ENCODE assay signal across 8 cellular contexts in genomic region chr18:59139615-59140286, GRCh38. TPM values are rescaled to one million over a fixed set of nuclear protein-coding genes. Genes with fewer than 3 reads are reported as not detected.
A peak's percentile ranks its signal among the peaks of the same experiment; 100 is the strongest.
DNase-seq lines count a peak whose midpoint lies in the region; ATAC-seq and TF ChIP-seq lines count a peak whose summit lies in the region.

Gene SEC11C, plus strand, starts transcription at chr18:59139884. Its CDS starts 65 bp downstream, at chr18:59139949.

- peak; percentile 80 for ATAC-seq in GM21717 (IDR thresholded peaks at IDR 0.05; ENCODE audit: unreplicated experiment)
- ATAC-seq in activated T-cell treated with anti-CD3 and anti-CD28 coated beads, Interleukin-2, amount 50 U/mL, for 4 hours: peak; percentile 91
- peak; percentile 97 for ATAC-seq in esophagus mucosa

- in situ Hi-C loops in KBM-7 (cut with MboI; ENCODE audit: low pct_unique_long_range_greater_than_20kb, low sequenced_read_pairs): no loop called here

- peaks cover 38% of the 10 kb centered on the region for H3K4me1 Mint-ChIP-seq in activated T-cell treated with anti-CD3 and anti-CD28 coated beads, Interleukin-2, amount 50 U/mL, for 4 hours (ENCODE audit: low read depth)

- H3K9me3 ChIP-seq in muscle layer of colon (ENCODE audit: low read length): no peaks in the 10 kb centered on the region

- no peaks in the 10 kb centered on the region for H3K36me3 ChIP-seq in muscle layer of colon (ENCODE audit: insufficient read depth, low read length)

- DNase-seq in DMS153 (lab: John Stamatoyannopoulos, UW) (peak; percentile 97), KBM-7 (peak; percentile 96)
- DNase-seq in activated T-cell treated with anti-CD3 and anti-CD28 coated beads, Interleukin-2, amount 50 U/mL, for 4 hours: peak; percentile 92
- peak; percentile 92 for DNase-seq in stimulated activated CD8-positive, alpha-beta memory T cell treated with anti-CD3 and anti-CD28 coated beads, Interleukin-7, amount 100 ng/mL, for 24 hours (ENCODE audit: low read depth)

- H3K4me1 ChIP-seq in muscle layer of colon (ENCODE audit: insufficient read depth, low read length): peaks cover 11% of the 10 kb centered on the region

- H3K27ac ChIP-seq in muscle layer of colon (ENCODE audit: low read depth, low read length): peak within 1 kb of the TSS; percentile 4

- peak within 1 kb of the TSS; percentile 95 for H3K4me3 Mint-ChIP-seq in activated T-cell treated with anti-CD3 and anti-CD28 coated beads, Interleukin-2, amount 50 U/mL, for 4 hours

- H3K4me3 ChIP-seq in muscle layer of colon (ENCODE audit: low read depth in 1 of 2, low read length in 2 of 2): peak within 1 kb of the TSS; percentile 61 to 74

- peak within 1 kb of the TSS; percentile 36 for H3K9ac ChIP-seq in muscle layer of colon (ENCODE audit: low read length)

- peaks cover 0 to 4% of the 10 kb centered on the region in 2 donors for H3K27me3 ChIP-seq in muscle layer of colon (ENCODE audit: control insufficient read depth in 1 of 2, insufficient read depth in 2 of 2, low read length in 2 of 2)

- H3K36me3 Mint-ChIP-seq in activated T-cell treated with anti-CD3 and anti-CD28 coated beads, Interleukin-2, amount 50 U/mL, for 4 hours (ENCODE audit: insufficient read depth): peaks cover 2% of the 10 kb centered on the region

- H3K27me3 Mint-ChIP-seq in activated T-cell treated with anti-CD3 and anti-CD28 coated beads, Interleukin-2, amount 50 U/mL, for 4 hours (ENCODE audit: low read depth): peaks cover 7% of the 10 kb centered on the region

- no peaks in the 10 kb centered on the region for H3K9me3 Mint-ChIP-seq in activated T-cell treated with anti-CD3 and anti-CD28 coated beads, Interleukin-2, amount 50 U/mL, for 4 hours

TF ChIP-seq in PFSK-1, 5 proteins besides CTCF, POLR2A, EP300 and RAD21:
- TF ChIP-seq SIN3A (IDR thresholded peaks at IDR 0.05; ENCODE audit: borderline replicate concordance, insufficient read depth, low read length) (no peak), FOXP2 (optimal IDR thresholded peaks at IDR 0.05; ENCODE audit: borderline replicate concordance, extremely low read depth, extremely low read length, insufficient read depth) (no peak), REST (IDR thresholded peaks at IDR 0.05; ENCODE audit: insufficient read depth in 1 of 2, low read depth in 2 of 2, low read length in 2 of 2) (0 out of 4 replicates have a peak, but pooled peaks of 1 of the 2 experiments have one; percentile 2), POLR2AphosphoS5 (IDR thresholded peaks at IDR 0.05; ENCODE audit: low read depth, low read length) (peak; percentile 50; the same call in 1 of the 2 replicates), TAF1 (IDR thresholded peaks at IDR 0.05; ENCODE audit: borderline replicate concordance, insufficient read depth, low read length) (no peak)

RNA-seq across cellular contexts. Expression of gene SEC11C, which starts in this region (rescaled TPM):
- polyA plus RNA-seq in PFSK-1 (2012; ENCODE audit: insufficient read length, low read depth): 43.1 TPM
- total RNA-seq in activated T-cell treated with anti-CD3 and anti-CD28 coated beads, Interleukin-2, amount 50 U/mL, for 4 hours: 100 to 1,000 TPM; 126 to 152 (median 134) TPM
- 32.6 TPM for total RNA-seq in esophagus mucosa

Comparison
In these comparisons a context has a peak if more than half of its experiments do, and no peak if none do; other contexts are left out.
1. Peak in every context shown above with its lines: DNase-seq, ATAC-seq, H3K4me3 ChIP-seq and H3K27ac ChIP-seq.